ENCODE assay signal across 13 cellular contexts in genomic region chr7:28183627-28184026, GRCh38.
"Had no signal": no experiment of that assay in that cellular context is flagged by ENCODE, and none has a peak within 500 bp of the region (broad histone marks: within the 10 kb centered on the region; RNA-seq: fewer than 3 reads in every experiment).

No MANE protein-coding gene starts in this region.

- H3K9me3 Mint-ChIP-seq: activated CD8-positive, alpha-beta T cell treated with anti-CD3 and anti-CD28 coated beads for 36 hours; stimulated activated naive CD8-positive, alpha-beta T cell treated with anti-CD3 and anti-CD28 coated beads, Interleukin-15, Interleukin-2, amounts not matched to agents 100 ng/mL and 50 ng/mL, for 24 hours; T-helper 2 cell treated with Interferon-gamma antibody and Interleukin-4, amounts not matched to agents 5 μg/mL and 100 μg/mL, for 36 hours had no signal

- ATAC-seq: activated CD8-positive, alpha-beta T cell treated with anti-CD3 and anti-CD28 coated beads for 36 hours; left ventricle myocardium superior; upper lobe of right lung had no signal

- H3K27me3 ChIP-seq: testis, upper lobe of right lung had no signal

- DNase-seq: activated CD8-positive, alpha-beta memory T cell treated with anti-CD3 and anti-CD28 coated beads, Interleukin-2, amount 50 U/mL, for 4 hours; activated CD8-positive, alpha-beta T cell treated with anti-CD3 and anti-CD28 coated beads for 36 hours; activated naive CD4-positive, alpha-beta T cell treated with Interleukin-2 at 50 U/mL for 16 hours; central memory CD4-positive, alpha-beta T cell; cortex of kidney; effector memory CD4-positive, alpha-beta T cell; left ventricle myocardium superior; mesenchymal stem cell; stimulated activated CD4-positive, alpha-beta T cell treated with anti-CD3 and anti-CD28 coated beads, Interleukin-4, amount 100 ng/mL, for 1 hour; testis; upper lobe of right lung had no signal

- H3K27ac Mint-ChIP-seq: activated CD8-positive, alpha-beta T cell treated with anti-CD3 and anti-CD28 coated beads for 36 hours; stimulated activated naive CD8-positive, alpha-beta T cell treated with anti-CD3 and anti-CD28 coated beads, Interleukin-15, Interleukin-2, amounts not matched to agents 100 ng/mL and 50 ng/mL, for 24 hours; T-helper 2 cell treated with Interferon-gamma antibody and Interleukin-4, amounts not matched to agents 5 μg/mL and 100 μg/mL, for 36 hours had no signal

- H3K36me3 ChIP-seq: upper lobe of right lung had no signal

- H3K9me3 ChIP-seq: testis, upper lobe of right lung had no signal

- H3K4me3 Mint-ChIP-seq: activated CD8-positive, alpha-beta T cell treated with anti-CD3 and anti-CD28 coated beads for 36 hours; stimulated activated naive CD8-positive, alpha-beta T cell treated with anti-CD3 and anti-CD28 coated beads, Interleukin-15, Interleukin-2, amounts not matched to agents 100 ng/mL and 50 ng/mL, for 24 hours; T-helper 2 cell treated with Interferon-gamma antibody and Interleukin-4, amounts not matched to agents 5 μg/mL and 100 μg/mL, for 36 hours had no signal

- H3K27ac ChIP-seq: testis, upper lobe of right lung had no signal

- H3K4me3 ChIP-seq: testis, upper lobe of right lung had no signal
